In the genomic region with DNA sequence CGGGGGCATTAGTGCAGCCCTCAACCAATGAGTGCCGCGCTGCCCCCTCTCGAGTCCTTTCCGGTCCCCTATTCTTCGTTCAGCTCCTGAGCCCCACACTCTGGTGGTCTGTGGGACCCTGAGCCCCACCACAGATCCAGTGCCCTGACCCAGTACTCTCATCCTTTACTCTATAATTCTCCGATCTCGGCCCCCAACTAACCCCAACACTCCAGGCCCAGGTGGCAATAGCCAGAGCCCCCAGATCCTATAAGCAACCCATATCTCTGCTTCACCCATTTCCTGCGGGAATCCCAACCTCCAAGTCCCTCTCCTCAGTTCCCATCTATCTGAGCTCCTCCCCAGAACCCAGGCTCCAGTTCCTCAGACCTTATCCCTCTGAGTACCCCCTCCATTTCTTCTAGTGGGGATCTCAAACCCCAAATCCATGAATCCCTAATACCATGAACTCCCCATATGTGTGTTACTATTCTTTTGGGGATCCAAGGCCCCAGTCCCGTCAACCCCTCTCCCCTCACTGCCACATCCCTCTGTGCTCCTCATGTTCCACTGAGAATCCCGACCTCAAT, we compare ENCODE assay signal across 8 cellular contexts. TPM values are rescaled to one million over a fixed set of nuclear protein-coding genes. Genes with fewer than 3 reads are reported as not detected.
DNase-seq lines count a peak whose midpoint lies in the region; TF ChIP-seq lines count a peak whose summit lies in the region.

No MANE protein-coding gene starts in this region.

- peaks cover 50% of the 10 kb centered on the region for H3K4me1 ChIP-seq in left ventricle myocardium inferior

- intact Hi-C loops in left ventricle myocardium inferior (cut with micrococcal nuclease) (no loop called here), cardiac septum (cut with DNase I) (no loop called here), MCF 10A (cut with micrococcal nuclease) (no loop called here)

- H3K27me3 ChIP-seq in left ventricle myocardium inferior (ENCODE audit: low read depth): no peaks in the 10 kb centered on the region

- peak overlapping the region; percentile 89 for H3K27ac Mint-ChIP-seq in MCF 10A (ENCODE audit: low read depth, unreplicated experiment)
- H3K27ac Mint-ChIP-seq in mesothelial cell of epicardium: peak overlapping the region; percentile 99

- no peaks in the 10 kb centered on the region for H3K9me3 ChIP-seq in left ventricle myocardium inferior (replicated peaks)

- no peaks in the 10 kb centered on the region for H3K36me3 Mint-ChIP-seq in MCF 10A (ENCODE audit: insufficient read depth, unreplicated experiment)
- H3K36me3 Mint-ChIP-seq in mesothelial cell of epicardium: peaks cover 2% of the 10 kb centered on the region

- no peak for DNase-seq in left ventricle myocardium inferior
- no peak for DNase-seq in cardiac septum (ENCODE audit: low spot score)
- no peak for DNase-seq in MCF 10A (ENCODE audit: unreplicated experiment)
- no peak for DNase-seq in mesothelial cell of epicardium (ENCODE audit: low spot score in 2 of 2, unreplicated experiment in 2 of 2)
- DNase-seq in NCI-H345 treated with DMSO at 0.1 percent for 48 hours (lab: John Stamatoyannopoulos, UW; ENCODE audit: unreplicated experiment): no peak
- DNase-seq in NCI-H446 treated with DMSO at 0.1 percent for 48 hours (lab: John Stamatoyannopoulos, UW): no peak
- no peak for DNase-seq in stimulated activated naive CD4-positive, alpha-beta T cell (lab: John Stamatoyannopoulos, UW)
- no peak for DNase-seq in AG08396 (ENCODE audit: low spot score)

- peak overlapping the region; percentile 66 for H3K4me3 ChIP-seq in left ventricle myocardium inferior

- POLR2A ChIA-PET in MCF 10A (lab: Yijun Ruan, JAX): interaction anchor here (0.6 to 9.6 kb wide), 21 partner anchors 15 to 1524 kb away, joined by 3 to 132 read pairs (median 3); partner anchors contain the start of genes ALDOA, CD2BP2, DCTPP1 and PRR14

- BruUV-seq in MCF 10A (replicated peaks; lab: Mats Ljungman, UMichigan): no TSS peak

- TF ChIP-seq CTCF in left ventricle myocardium inferior (IDR thresholded peaks at IDR 0.05; ENCODE audit: borderline replicate concordance) (no peak), MCF 10A (IDR thresholded peaks at IDR 0.05; ENCODE audit: unreplicated experiment) (no peak), mesothelial cell of epicardium (IDR thresholded peaks at IDR 0.05; ENCODE audit: unreplicated experiment) (no peak)

- H3K4me1 Mint-ChIP-seq in MCF 10A (ENCODE audit: insufficient read depth, unreplicated experiment) (peaks cover 43% of the 10 kb centered on the region), mesothelial cell of epicardium (peaks cover 55% of the 10 kb centered on the region)

- H3K4me3 Mint-ChIP-seq in MCF 10A (ENCODE audit: unreplicated experiment): peak overlapping the region; percentile 78
- peak overlapping the region; percentile 69 for H3K4me3 Mint-ChIP-seq in mesothelial cell of epicardium

- H3K9me3 Mint-ChIP-seq in MCF 10A (ENCODE audit: unreplicated experiment): no peaks in the 10 kb centered on the region
- no peaks in the 10 kb centered on the region for H3K9me3 Mint-ChIP-seq in mesothelial cell of epicardium

- H3K27me3 Mint-ChIP-seq in MCF 10A (ENCODE audit: insufficient read depth, unreplicated experiment) (no peaks in the 10 kb centered on the region), mesothelial cell of epicardium (ENCODE audit: low read depth) (peaks cover 3% of the 10 kb centered on the region)

- peak overlapping the region; percentile 93 for H3K27ac ChIP-seq in left ventricle myocardium inferior (replicated peaks)

- H3K36me3 ChIP-seq in left ventricle myocardium inferior: peaks cover 3% of the 10 kb centered on the region

- CTCF ChIA-PET in MCF 10A (lab: Yijun Ruan, JAX): interaction anchor here (0.5 to 1.6 kb wide), 5 partner anchors 15 to 257 kb away, joined by 3 to 11 read pairs (median 5); partner anchors contain the start of gene ZNF48

RNA-seq across cellular contexts. Expression of gene TBC1D10B, which starts 1.0 kb away (rescaled TPM):
- total RNA-seq in left ventricle myocardium inferior: 23.3 TPM
- 23.7 TPM for total RNA-seq in cardiac septum
- 46.5 and 48.0 TPM in 2 replicates for total RNA-seq in MCF 10A (2022)
- 59.6 to 64.1 TPM (median 64.0 TPM) in 3 replicates for total RNA-seq in mesothelial cell of epicardium

RNA-seq across cellular contexts. Expression of gene MYL11, which starts 3.3 kb away (rescaled TPM):
- total RNA-seq in left ventricle myocardium inferior: not detected
- 0.59 TPM for total RNA-seq in cardiac septum
- total RNA-seq in MCF 10A (2022): 1.2 and 1.6 TPM in 2 replicates
- total RNA-seq in mesothelial cell of epicardium: 1.4 to 4.4 TPM (median 2.8 TPM) in 3 replicates

RNA-seq across cellular contexts. Expression of gene SEPTIN1, which starts 11.0 kb away (rescaled TPM):
- total RNA-seq in left ventricle myocardium inferior: 1.3 TPM
- 2.2 TPM for total RNA-seq in cardiac septum
- total RNA-seq in MCF 10A (2022): 1.3 and 1.7 TPM in 2 replicates
- total RNA-seq in mesothelial cell of epicardium: 0.86 to 1.6 TPM (median 1.4 TPM) in 3 replicates

RNA-seq across cellular contexts. Expression of gene CD2BP2, which starts 16.2 kb away (rescaled TPM):
- total RNA-seq in left ventricle myocardium inferior (29.8 TPM), cardiac septum (41.7 TPM), MCF 10A (2022) (48.4 and 58.9 TPM in 2 replicates), mesothelial cell of epicardium (63.7 to 63.9 TPM (median 63.9 TPM) in 3 replicates)

RNA-seq across cellular contexts. Expression of gene ZNF48, which starts 23.9 kb away (rescaled TPM):
- 5.0 TPM for total RNA-seq in left ventricle myocardium inferior
- total RNA-seq in cardiac septum: 6.1 TPM
- total RNA-seq in MCF 10A (2022): 11.0 and 12.4 TPM in 2 replicates
- 24.2 to 25.2 TPM (median 24.8 TPM) in 3 replicates for total RNA-seq in mesothelial cell of epicardium
